In genomic region chr10:14684363-14684762, GRCh38 we compare ENCODE assay signal across 19 cellular contexts.
"Had no signal": no experiment of that assay in that cellular context is flagged by ENCODE, and none has a peak within 500 bp of the region (broad histone marks: within the 10 kb centered on the region; RNA-seq: fewer than 3 reads in every experiment).

No MANE protein-coding gene starts in this region.

- ATAC-seq: esophagus mucosa; naive thymus-derived CD4-positive, alpha-beta T cell; right lobe of liver; stimulated activated naive B cell treated with anti-CD40 and anti-IgM and Interleukin-4, amounts not matched to agents 10 μg/mL and 1 μg/mL and 100 μg/mL, for 72 hours; stimulated activated naive CD8-positive, alpha-beta T cell treated with anti-CD3 and anti-CD28 coated beads, Interleukin-15, amount 100 ng/mL, for 72 hours had no signal

- H3K9me3 ChIP-seq: prostate gland, right lobe of liver, spleen, thoracic aorta, transverse colon had no signal

- DNase-seq: effector memory CD4-positive, alpha-beta T cell; heart right ventricle; hypothalamus; kidney glomerular epithelial cell; mammary epithelial cell; naive thymus-derived CD4-positive, alpha-beta T cell; nephron progenitor cell; right lobe of liver; spleen; stimulated activated CD4-positive, alpha-beta T cell treated with anti-CD3 and anti-CD28 coated beads, Interleukin-15, amount 100 ng/mL, for 24 hours; stimulated activated CD4-positive, alpha-beta T cell treated with anti-CD3 and anti-CD28 coated beads, Interleukin-1b, Interleukin-23, amount 100 ng/mL, for 48 hours; stimulated activated CD4-positive, alpha-beta T cell treated with anti-CD3 and anti-CD28 coated beads, Interleukin-4, amount 100 ng/mL, for 4 hours; stimulated activated naive B cell treated with anti-CD40 and anti-IgM and Interleukin-4, amounts not matched to agents 10 μg/mL and 1 μg/mL and 100 μg/mL, for 72 hours; stimulated activated naive CD8-positive, alpha-beta T cell treated with anti-CD3 and anti-CD28 coated beads, Interleukin-15, amount 100 ng/mL, for 72 hours; transverse colon had no signal

- H3K27me3 ChIP-seq: heart right ventricle, right lobe of liver, spleen, transverse colon had no signal

- H3K4me3 Mint-ChIP-seq: naive thymus-derived CD4-positive, alpha-beta T cell; nephron progenitor cell; stimulated activated naive B cell treated with anti-CD40 and anti-IgM and Interleukin-4, amounts not matched to agents 10 μg/mL and 1 μg/mL and 100 μg/mL, for 72 hours; stimulated activated naive CD8-positive, alpha-beta T cell treated with anti-CD3 and anti-CD28 coated beads, Interleukin-15, amount 100 ng/mL, for 72 hours had no signal

- H3K79me2 ChIP-seq: parathyroid adenoma had no signal

- H3K36me3 ChIP-seq: heart right ventricle, prostate gland, right lobe of liver, spleen, thoracic aorta, transverse colon had no signal

- H3K27me3 Mint-ChIP-seq: naive thymus-derived CD4-positive, alpha-beta T cell; stimulated activated naive B cell treated with anti-CD40 and anti-IgM and Interleukin-4, amounts not matched to agents 10 μg/mL and 1 μg/mL and 100 μg/mL, for 72 hours; stimulated activated naive CD8-positive, alpha-beta T cell treated with anti-CD3 and anti-CD28 coated beads, Interleukin-15, amount 100 ng/mL, for 72 hours had no signal

- H3K4me3 ChIP-seq: heart right ventricle, prostate gland, right lobe of liver, spleen, thoracic aorta, transverse colon had no signal

- H3K4me1 ChIP-seq: prostate gland, right lobe of liver, spleen, transverse colon had no signal

- H2AFZ ChIP-seq: parathyroid adenoma had no signal

- H3K27ac ChIP-seq: heart right ventricle, parathyroid adenoma, prostate gland, right lobe of liver, spleen, thoracic aorta, transverse colon had no signal

- H3K9ac ChIP-seq: parathyroid adenoma had no signal

- H3K9me3 Mint-ChIP-seq: nephron progenitor cell; stimulated activated naive B cell treated with anti-CD40 and anti-IgM and Interleukin-4, amounts not matched to agents 10 μg/mL and 1 μg/mL and 100 μg/mL, for 72 hours; stimulated activated naive CD8-positive, alpha-beta T cell treated with anti-CD3 and anti-CD28 coated beads, Interleukin-15, amount 100 ng/mL, for 72 hours had no signal

- H3K27ac Mint-ChIP-seq: naive thymus-derived CD4-positive, alpha-beta T cell; nephron progenitor cell; stimulated activated naive B cell treated with anti-CD40 and anti-IgM and Interleukin-4, amounts not matched to agents 10 μg/mL and 1 μg/mL and 100 μg/mL, for 72 hours; stimulated activated naive CD8-positive, alpha-beta T cell treated with anti-CD3 and anti-CD28 coated beads, Interleukin-15, amount 100 ng/mL, for 72 hours had no signal
